24 cellular contexts compared by ENCODE assay signal in the genomic region with DNA sequence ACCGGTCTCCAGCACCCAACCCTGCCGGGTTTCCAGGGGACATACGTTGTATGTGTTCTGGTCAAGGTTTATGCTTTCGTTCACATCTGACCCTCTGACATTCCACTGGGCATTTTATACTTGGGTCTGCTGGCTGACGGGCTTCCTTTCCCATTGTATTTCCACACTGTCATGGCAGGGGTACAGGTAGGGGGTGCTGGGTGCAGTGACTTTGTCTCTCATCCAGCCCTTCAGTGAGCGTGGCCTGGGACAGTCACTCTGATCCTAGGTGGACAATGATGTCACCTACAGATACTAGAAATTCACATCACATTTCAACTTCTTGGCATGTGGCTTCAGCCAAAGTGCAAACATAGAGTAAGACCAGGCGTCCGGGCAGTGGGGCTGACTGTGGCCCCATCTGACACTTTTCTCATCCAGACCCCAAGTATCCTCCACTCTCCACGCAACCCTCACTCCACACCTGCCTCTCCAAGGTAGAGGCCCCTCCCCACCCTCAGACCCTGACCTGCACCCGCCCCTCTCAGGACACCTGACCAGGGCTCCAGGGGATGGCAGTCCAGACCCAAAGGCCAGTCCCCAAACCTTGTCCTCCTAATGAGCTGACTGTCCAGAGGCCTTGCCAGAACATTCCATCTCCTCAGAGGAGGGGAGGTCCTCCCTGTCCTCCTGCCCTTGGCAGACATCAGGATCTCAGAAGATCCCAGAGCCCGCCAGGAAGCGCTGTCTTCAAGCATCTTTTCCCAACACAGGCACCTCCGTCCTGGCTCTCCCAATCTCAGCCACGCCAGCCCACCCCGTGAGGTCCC. TPM values are rescaled to one million over a fixed set of nuclear protein-coding genes. Genes with fewer than 3 reads are reported as not detected.
"Had no signal": no experiment of that assay in that cellular context is flagged by ENCODE, and none has a peak within 500 bp of the region (broad histone marks: within the 10 kb centered on the region; RNA-seq: fewer than 3 reads in every experiment).

No MANE protein-coding gene starts in this region.

- H3K4me3 Mint-ChIP-seq: activated CD8-positive, alpha-beta T cell treated with anti-CD3 and anti-CD28 coated beads for 36 hours; activated naive CD8-positive, alpha-beta T cell treated with anti-CD3 and anti-CD28 coated beads, Interleukin-2, amount 50 U/mL, for 24 hours; T-helper 1 cell treated with Interleukin-12 subunit alpha and Interleukin-12 subunit beta and Interleukin-4 antibody, amounts not matched to agents 30 μg/mL and 1 μg/mL, for 36 hours had no signal

- H3K4me3 ChIP-seq: ascending aorta, body of pancreas, SJSA1 had no signal

- H3K27me3 Mint-ChIP-seq: activated CD8-positive, alpha-beta T cell treated with anti-CD3 and anti-CD28 coated beads for 36 hours; activated naive CD8-positive, alpha-beta T cell treated with anti-CD3 and anti-CD28 coated beads, Interleukin-2, amount 50 U/mL, for 24 hours had no signal

- FAIRE-seq: bronchial epithelial cell had no signal

- H3K27ac Mint-ChIP-seq: activated CD8-positive, alpha-beta T cell treated with anti-CD3 and anti-CD28 coated beads for 36 hours; activated naive CD4-positive, alpha-beta T cell treated with anti-CD3 and anti-CD28 coated beads, Interleukin-2, amount 50 U/mL, for 72 hours; activated naive CD8-positive, alpha-beta T cell treated with anti-CD3 and anti-CD28 coated beads, Interleukin-2, amount 50 U/mL, for 24 hours; T-helper 1 cell treated with Interleukin-12 subunit alpha and Interleukin-12 subunit beta and Interleukin-4 antibody, amounts not matched to agents 30 μg/mL and 1 μg/mL, for 36 hours had no signal

- H3K4me1 Mint-ChIP-seq: activated naive CD8-positive, alpha-beta T cell treated with anti-CD3 and anti-CD28 coated beads, Interleukin-2, amount 50 U/mL, for 24 hours had no signal

- ATAC-seq: activated CD4-positive, CD25-positive, alpha-beta regulatory T cell treated with anti-CD3 and anti-CD28 coated beads, Interleukin-2, amount 50 U/mL, for 24 hours; activated CD8-positive, alpha-beta T cell treated with anti-CD3 and anti-CD28 coated beads for 36 hours; activated naive CD4-positive, alpha-beta T cell treated with anti-CD3 and anti-CD28 coated beads, Interleukin-2, amount 50 U/mL, for 72 hours; activated naive CD8-positive, alpha-beta T cell treated with anti-CD3 and anti-CD28 coated beads, Interleukin-2, amount 50 U/mL, for 24 hours; body of pancreas; SK-N-SH treated with all-trans-retinoic acid at 6 μM for 48 hours had no signal

- H3K36me3 ChIP-seq: ascending aorta, SJSA1 had no signal

- H3K4me1 ChIP-seq: ascending aorta, body of pancreas, SJSA1 had no signal

- H3K27me3 ChIP-seq: ascending aorta, body of pancreas, SJSA1 had no signal

- DNase-seq: activated CD4-positive, alpha-beta T cell treated with anti-CD3 and anti-CD28 coated beads for 4 hours; activated CD8-positive, alpha-beta memory T cell treated with anti-CD3 and anti-CD28 coated beads, Interleukin-2, amount 50 U/mL, for 48 hours; activated CD8-positive, alpha-beta T cell treated with anti-CD3 and anti-CD28 coated beads for 36 hours; activated naive CD8-positive, alpha-beta T cell treated with anti-CD3 and anti-CD28 coated beads, Interleukin-2, amount 50 U/mL, for 24 hours; activated T-cell treated with anti-CD3 and anti-CD28 coated beads, Interleukin-2, amount 50 U/mL, for 1 hour; amniotic stem cell; body of pancreas; Kasumi-1; KBM-7; NCI-H1105 treated with DMSO at 0.1 percent for 48 hours; NCI-H1436 treated with DMSO at 0.1 percent for 48 hours; NCI-H187; NCI-H510A treated with DMSO at 0.1 percent for 48 hours; NK-92 treated with Interleukin-12 subunit alpha and Interleukin-12 subunit beta, amount 100 ng/mL, for 24 hours; OCI-M1; Right ventricle myocardium superior; RPMI8226 had no signal

- H3K27ac ChIP-seq: ascending aorta, body of pancreas, SJSA1 had no signal

RNA-seq across cellular contexts. Expression of gene KRTAP10-10, which starts 0.7 kb away (rescaled TPM):
- total RNA-seq: activated CD8-positive, alpha-beta T cell treated with anti-CD3 and anti-CD28 coated beads for 36 hours; activated naive CD4-positive, alpha-beta T cell treated with anti-CD3 and anti-CD28 coated beads, Interleukin-2, amount 50 U/mL, for 72 hours; ascending aorta; body of pancreas; bronchial epithelial cell; Right ventricle myocardium superior; SJSA1 had no signal

RNA-seq across cellular contexts. Expression of gene KRTAP10-9, which starts 9.5 kb away (rescaled TPM):
- total RNA-seq: activated CD8-positive, alpha-beta T cell treated with anti-CD3 and anti-CD28 coated beads for 36 hours; activated naive CD4-positive, alpha-beta T cell treated with anti-CD3 and anti-CD28 coated beads, Interleukin-2, amount 50 U/mL, for 72 hours; ascending aorta; body of pancreas; bronchial epithelial cell; Right ventricle myocardium superior; SJSA1 had no signal

RNA-seq across cellular contexts. Expression of gene KRTAP10-11, which starts 9.8 kb away (rescaled TPM):
- total RNA-seq: activated CD8-positive, alpha-beta T cell treated with anti-CD3 and anti-CD28 coated beads for 36 hours; activated naive CD4-positive, alpha-beta T cell treated with anti-CD3 and anti-CD28 coated beads, Interleukin-2, amount 50 U/mL, for 72 hours; ascending aorta; body of pancreas; bronchial epithelial cell; Right ventricle myocardium superior; SJSA1 had no signal

RNA-seq across cellular contexts. Expression of gene KRTAP12-4, which starts 18.0 kb away (rescaled TPM):
- total RNA-seq: activated CD8-positive, alpha-beta T cell treated with anti-CD3 and anti-CD28 coated beads for 36 hours; activated naive CD4-positive, alpha-beta T cell treated with anti-CD3 and anti-CD28 coated beads, Interleukin-2, amount 50 U/mL, for 72 hours; ascending aorta; body of pancreas; bronchial epithelial cell; Right ventricle myocardium superior; SJSA1 had no signal

RNA-seq across cellular contexts. Expression of gene KRTAP12-3, which starts 21.3 kb away (rescaled TPM):
- total RNA-seq: activated CD8-positive, alpha-beta T cell treated with anti-CD3 and anti-CD28 coated beads for 36 hours; activated naive CD4-positive, alpha-beta T cell treated with anti-CD3 and anti-CD28 coated beads, Interleukin-2, amount 50 U/mL, for 72 hours; ascending aorta; body of pancreas; bronchial epithelial cell; Right ventricle myocardium superior; SJSA1 had no signal
